8 cellular contexts compared by ENCODE assay signal in the genomic region with DNA sequence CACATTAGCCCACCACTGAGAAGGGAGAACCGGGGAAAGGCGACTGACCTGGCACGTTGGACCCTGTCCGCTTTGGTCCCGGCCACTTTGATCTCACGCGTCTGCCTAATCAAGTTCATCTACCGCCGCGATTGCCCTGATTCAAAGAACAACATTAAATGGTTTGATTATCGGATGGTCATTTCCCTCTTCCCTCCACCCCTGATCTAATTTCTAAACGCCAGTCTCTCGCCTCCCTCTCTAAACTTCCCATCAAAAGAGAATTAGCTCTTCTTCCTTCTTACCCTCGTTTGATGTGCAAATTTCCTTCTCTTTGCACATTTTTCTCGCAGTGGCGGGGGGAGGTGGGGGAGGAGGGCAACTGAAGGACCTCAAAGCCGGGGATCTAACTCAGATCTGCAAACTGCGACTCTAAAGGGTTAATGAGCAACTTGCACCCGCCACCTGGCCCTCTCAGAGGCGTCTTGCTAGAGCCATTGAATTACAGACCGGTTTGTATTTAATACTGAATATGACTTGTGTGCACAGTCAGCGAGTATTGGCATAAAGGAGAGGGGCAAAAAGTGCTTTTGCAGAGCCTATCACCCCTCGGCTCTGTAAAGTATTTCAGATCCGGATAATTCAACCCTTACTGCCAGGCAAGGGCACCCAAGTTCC. TPM values are rescaled to one million over a fixed set of nuclear protein-coding genes. Genes with fewer than 3 reads are reported as not detected.
DNase-seq lines count a peak whose midpoint lies in the region; ATAC-seq and TF ChIP-seq lines count a peak whose summit lies in the region.

No MANE protein-coding gene starts in this region.

- H3K4me1 Mint-ChIP-seq in T-cell, result peaks cover 14 to 24% (median 19%) of the 10 kb centered on the region in 3 donors

- TF ChIP-seq CTCF in GM20000 (IDR thresholded peaks at IDR 0.05; ENCODE audit: extremely low read depth, missing control alignments) (no peak), left ventricle myocardium inferior (IDR thresholded peaks at IDR 0.05; ENCODE audit: borderline replicate concordance) (no peak)

- H3K9me3 ChIP-seq in left ventricle myocardium inferior (replicated peaks), result no peaks in the 10 kb centered on the region

- H3K4me3 ChIP-seq in left ventricle myocardium inferior, result peak overlapping the region; percentile 72

- H3K27me3 Mint-ChIP-seq in T-cell, result peaks cover 62 to 64% of the 10 kb centered on the region in 2 donors

- H3K36me3 ChIP-seq in left ventricle myocardium inferior, result no peaks in the 10 kb centered on the region

- POLR2A ChIA-PET in T-cell (lab: Charles Lee), result no interaction called here

- peak overlapping the region in 2 of 3 donors; percentile 36 to 52 for H3K4me3 Mint-ChIP-seq in T-cell

- H3K27ac ChIP-seq in left ventricle myocardium inferior (replicated peaks), result no peak overlapping the region

- intact Hi-C loops in left ventricle myocardium inferior (cut with micrococcal nuclease), result loop anchor here (5.0 kb wide), 1 partner anchor 174 kb away; no protein-coding TSS in a partner anchor

- no peaks in the 10 kb centered on the region for H3K9me3 Mint-ChIP-seq in T-cell

- peak; percentile 19 for DNase-seq in GM20000 (ENCODE audit: low spot score)
- no peak for DNase-seq in T-cell
- no peak for DNase-seq in left ventricle myocardium inferior
- DNase-seq in retina, result peak; percentile 65
- no peak for DNase-seq in stimulated activated CD4-positive, alpha-beta T cell treated with anti-CD3 and anti-CD28 coated beads, Interleukin-1b, Interleukin-23, amount 100 ng/mL, for 48 hours

- no peak overlapping the region for H3K27ac Mint-ChIP-seq in T-cell

- H3K4me1 ChIP-seq in left ventricle myocardium inferior, result peaks cover 23% of the 10 kb centered on the region

- ATAC-seq in T-cell (replicated peaks in 1 of 4), result no peak
- ATAC-seq in GM18870 (IDR thresholded peaks at IDR 0.05; ENCODE audit: unreplicated experiment), result no peak
- no peak for ATAC-seq in HG02678 (IDR thresholded peaks at IDR 0.05; ENCODE audit: unreplicated experiment)
- ATAC-seq in GM21360 (IDR thresholded peaks at IDR 0.05; ENCODE audit: unreplicated experiment), result no peak

- CTCF ChIA-PET in T-cell (lab: Charles Lee), result no interaction called here

- H3K27me3 ChIP-seq in left ventricle myocardium inferior (ENCODE audit: low read depth), result peaks cover 43% of the 10 kb centered on the region

- H3K36me3 Mint-ChIP-seq in T-cell, result no peaks in the 10 kb centered on the region

RNA-seq across cellular contexts. Expression of a gene that starts 0.6 kb away (rescaled TPM):
- 1 to 10 TPM in 1 of 5 donors, under 1 TPM in 2, not detected in 2; 0.59 to 2.4 (median 0.76) TPM for total RNA-seq in T-cell
- not detected for total RNA-seq in left ventricle myocardium inferior

Comparison
In these comparisons a context has a peak if more than half of its experiments do, and no peak if none do; other contexts are left out.
1. DNase-seq: peak in GM20000 (single experiment) and retina (single experiment); none in T-cell (0 of 34), left ventricle myocardium inferior (single experiment) and stimulated activated CD4-positive, alpha-beta T cell treated with anti-CD3 and anti-CD28 coated beads, Interleukin-1b, Interleukin-23, amount 100 ng/mL, for 48 hours (single experiment).